In genomic region chr9:37408933-37409710, GRCh38 we compare ENCODE assay signal across 8 cellular contexts. TPM values are rescaled to one million over a fixed set of nuclear protein-coding genes. Genes with fewer than 3 reads are reported as not detected.
DNase-seq lines count a peak whose midpoint lies in the region; ATAC-seq, FAIRE-seq and TF ChIP-seq lines count a peak whose summit lies in the region.

No MANE protein-coding gene starts in this region.

- H3K36me3 Mint-ChIP-seq in activated B cell treated with CpG ODN at 0.5 μM for 24 hours (ENCODE audit: low read depth): peaks cover 8% of the 10 kb centered on the region

- intact Hi-C loops in activated B cell treated with CpG ODN at 0.5 μM for 24 hours (cut with micrococcal nuclease) (loop anchor here (1.0 to 10.0 kb wide), 16 partner anchors 10 to 644 kb away; partner anchors contain the start of genes PAX5 and ZCCHC7), mucosa of descending colon (cut with DNase I, micrococcal nuclease) (no loop called here), heart left ventricle (cut with DNase I) (no loop called here), left cardiac atrium (cut with DNase I) (no loop called here)

- peaks cover 92% of the 10 kb centered on the region for H3K4me1 Mint-ChIP-seq in activated B cell treated with CpG ODN at 0.5 μM for 24 hours

- no peaks in the 10 kb centered on the region for H3K27me3 ChIP-seq in heart left ventricle

- 88 to 89% (median 88%) methylated on average over 18 to 22 of the region's 22 CpGs for WGBS in heart left ventricle, 4 donors

- peak overlapping the region; percentile 98 for H3K27ac Mint-ChIP-seq in activated B cell treated with CpG ODN at 0.5 μM for 24 hours

- TF ChIP-seq CTCF in activated B cell treated with CpG ODN at 0.5 μM for 24 hours (IDR thresholded peaks at IDR 0.05) (no peak), mucosa of descending colon (IDR thresholded peaks at IDR 0.05) (no peak), heart left ventricle (IDR thresholded peaks at IDR 0.05) (no peak)

- H3K27me3 Mint-ChIP-seq in activated B cell treated with CpG ODN at 0.5 μM for 24 hours: no peaks in the 10 kb centered on the region

- no peak for FAIRE-seq in frontal cortex (lab: Jason Lieb, UNC)

- no peak for TF ChIP-seq POLR2A in heart left ventricle (IDR thresholded peaks at IDR 0.05)

- H3K36me3 ChIP-seq in mucosa of descending colon (ENCODE audit: low read depth): no peaks in the 10 kb centered on the region
- H3K36me3 ChIP-seq in heart left ventricle: no peaks in the 10 kb centered on the region

- no peak overlapping the region for H3K4me3 ChIP-seq in mucosa of descending colon
- H3K4me3 ChIP-seq in heart left ventricle: no peak overlapping the region

- H3K4me1 ChIP-seq in mucosa of descending colon (ENCODE audit: low read depth): no peaks in the 10 kb centered on the region
- H3K4me1 ChIP-seq in heart left ventricle: peaks cover 0 to 23% (median 0%) of the 10 kb centered on the region in 12 donors

- ATAC-seq in GM18511 (IDR thresholded peaks at IDR 0.05; ENCODE audit: unreplicated experiment) (peak; percentile 91), HG02840 (IDR thresholded peaks at IDR 0.05; ENCODE audit: low FRiP score, unreplicated experiment) (peak; percentile 84), activated B cell treated with CpG ODN at 0.5 μM for 24 hours (ENCODE audit: low read depth) (peak; percentile 80), mucosa of descending colon (peak; percentile 80), heart left ventricle (no peak), left cardiac atrium (no peak)

- H3K9me3 ChIP-seq in mucosa of descending colon (no peaks in the 10 kb centered on the region), heart left ventricle (no peaks in the 10 kb centered on the region)

- peak overlapping the region; percentile 75 for H3K4me3 Mint-ChIP-seq in activated B cell treated with CpG ODN at 0.5 μM for 24 hours

- no peaks in the 10 kb centered on the region for H3K9me3 Mint-ChIP-seq in activated B cell treated with CpG ODN at 0.5 μM for 24 hours

- POLR2A ChIA-PET in activated B cell treated with CpG ODN at 0.5 μM for 24 hours (lab: Charles Lee): interaction anchor here (0.6 to 18.7 kb wide), 29 partner anchors 8 to 536 kb away, joined by 3 to 975 read pairs (median 5); partner anchors contain the start of genes GRHPR, PAX5, TOMM5 and ZBTB5

- no peak overlapping the region for H3K27ac ChIP-seq in heart left ventricle

- CTCF ChIA-PET in activated B cell treated with CpG ODN at 0.5 μM for 24 hours (lab: Charles Lee): interaction anchor here (1.1 to 8.7 kb wide), 7 partner anchors 9 to 85 kb away, joined by 3 to 103 read pairs (median 4); partner anchors contain the start of gene GRHPR

- DNase-seq in activated B cell treated with CpG ODN at 0.5 μM for 24 hours (peak; percentile 85), mucosa of descending colon (peak in 2 of 3 donors; percentile 37 to 82), frontal cortex (ENCODE audit: low spot score in 2 of 2) (no peak), heart left ventricle (no peak), NCI-H2029 (lab: John Stamatoyannopoulos, UW) (no peak), left cardiac atrium (no peak)

RNA-seq across cellular contexts. Expression of gene GRHPR, which starts 13.4 kb away (rescaled TPM):
- total RNA-seq in activated B cell treated with CpG ODN at 0.5 μM for 24 hours (315 TPM in 2 replicates), mucosa of descending colon (10 to 100 TPM; 63.0 to 81.3 (median 79.5) TPM), frontal cortex (48.1 TPM), heart left ventricle (100 to 1,000 TPM in 8 of 9 donors, 10 to 100 TPM in 1; 94.9 to 209 (median 111) TPM), left cardiac atrium (100 to 1,000 TPM in 1 of 2 donors, 10 to 100 TPM in 1; 86.6 to 109 TPM)
- polyA plus RNA-seq in heart left ventricle: 100 to 1,000 TPM in 1 of 2 donors, 10 to 100 TPM in 1; 91.0 to 134 TPM

RNA-seq across cellular contexts. Expression of gene ZBTB5, which starts 56.1 kb away (rescaled TPM):
- total RNA-seq in activated B cell treated with CpG ODN at 0.5 μM for 24 hours: 26.5 and 28.1 TPM in 2 replicates
- 10 to 100 TPM in 1 of 3 donors, 1 to 10 TPM in 2; 7.8 to 11.9 (median 9.5) TPM for total RNA-seq in mucosa of descending colon
- total RNA-seq in frontal cortex: 20.4 TPM
- total RNA-seq in heart left ventricle: 1 to 10 TPM; 5.2 to 8.0 (median 6.3) TPM
- 1 to 10 TPM; 1.8 to 7.4 TPM for polyA plus RNA-seq in heart left ventricle
- total RNA-seq in left cardiac atrium: 1 to 10 TPM; 5.4 to 7.8 TPM

Comparison
In these comparisons a context has a peak if more than half of its experiments do, and no peak if none do; other contexts are left out.
1. ATAC-seq: peak in GM18511 (single experiment), HG02840 (single experiment), activated B cell treated with CpG ODN at 0.5 μM for 24 hours (single experiment) and mucosa of descending colon (single experiment); none in heart left ventricle (0 of 4) and left cardiac atrium (0 of 2).
2. DNase-seq: peak in activated B cell treated with CpG ODN at 0.5 μM for 24 hours (single experiment) and mucosa of descending colon (2 of 3); none in frontal cortex (0 of 2), heart left ventricle (0 of 5), NCI-H2029 (single experiment) and left cardiac atrium (single experiment).